In genomic region chr7:137898839-137899681, GRCh38 we compare ENCODE assay signal across 1 cellular context.
TF ChIP-seq lines count a peak whose summit lies in the region.

No MANE protein-coding gene starts in this region.

TF ChIP-seq in HepG2, 621 proteins besides CTCF, POLR2A, EP300 and RAD21 (continued from another document):
- TF ChIP-seq ZNF597 (CRISPR knock-in tag; IDR thresholded peaks at IDR 0.05) = no peak
- TF ChIP-seq HNF4G (IDR thresholded peaks at IDR 0.05; ENCODE audit: borderline replicate concordance, low read depth, low read length) = peak; percentile 89
- peak; percentile 76; the same call in 1 of the 2 replicates for TF ChIP-seq HNF4G (CRISPR knock-in tag; IDR thresholded peaks at IDR 0.05; ENCODE audit: borderline replicate concordance, low read depth)
- peak; percentile 42; the same call in 1 of the 2 replicates for TF ChIP-seq ZNF788 (CRISPR knock-in tag; IDR thresholded peaks at IDR 0.05; ENCODE audit: borderline replicate concordance)
- peak; percentile 73 for TF ChIP-seq SALL1 (CRISPR knock-in tag; IDR thresholded peaks at IDR 0.05)
- 0 out of 2 replicates have a peak, but pooled peaks have one; percentile 15 for TF ChIP-seq TBX2 (CRISPR knock-in tag; IDR thresholded peaks at IDR 0.05; ENCODE audit: borderline replicate concordance)
- no peak for TF ChIP-seq CCDC6 (CRISPR knock-in tag; IDR thresholded peaks at IDR 0.05)
- 0 out of 2 replicates have a peak, but pooled peaks have one; percentile 15 for TF ChIP-seq ARID5B (CRISPR knock-in tag; IDR thresholded peaks at IDR 0.05)
- TF ChIP-seq ZNF614 (CRISPR knock-in tag; IDR thresholded peaks at IDR 0.05; ENCODE audit: borderline replicate concordance) = peak; percentile 24; the same call in 1 of the 2 replicates
- 0 out of 2 replicates have a peak, but pooled peaks have one; percentile 21 for TF ChIP-seq SOX5 (CRISPR knock-in tag; IDR thresholded peaks at IDR 0.05; ENCODE audit: borderline replicate concordance)
- TF ChIP-seq U2AF1 (optimal IDR thresholded peaks at IDR 0.05; ENCODE audit: low read depth, low read length) = peak; percentile 74
- 0 out of 2 replicates have a peak, but pooled peaks have one; percentile 32 for TF ChIP-seq KAT8 (CRISPR knock-in tag; IDR thresholded peaks at IDR 0.05)
- no peak for TF ChIP-seq POLR2AphosphoS5 (IDR thresholded peaks at IDR 0.05; ENCODE audit: low read depth, low read length)
- no peak for TF ChIP-seq ZNF547 (CRISPR knock-in tag; IDR thresholded peaks at IDR 0.05)
- TF ChIP-seq, protein P1, sequence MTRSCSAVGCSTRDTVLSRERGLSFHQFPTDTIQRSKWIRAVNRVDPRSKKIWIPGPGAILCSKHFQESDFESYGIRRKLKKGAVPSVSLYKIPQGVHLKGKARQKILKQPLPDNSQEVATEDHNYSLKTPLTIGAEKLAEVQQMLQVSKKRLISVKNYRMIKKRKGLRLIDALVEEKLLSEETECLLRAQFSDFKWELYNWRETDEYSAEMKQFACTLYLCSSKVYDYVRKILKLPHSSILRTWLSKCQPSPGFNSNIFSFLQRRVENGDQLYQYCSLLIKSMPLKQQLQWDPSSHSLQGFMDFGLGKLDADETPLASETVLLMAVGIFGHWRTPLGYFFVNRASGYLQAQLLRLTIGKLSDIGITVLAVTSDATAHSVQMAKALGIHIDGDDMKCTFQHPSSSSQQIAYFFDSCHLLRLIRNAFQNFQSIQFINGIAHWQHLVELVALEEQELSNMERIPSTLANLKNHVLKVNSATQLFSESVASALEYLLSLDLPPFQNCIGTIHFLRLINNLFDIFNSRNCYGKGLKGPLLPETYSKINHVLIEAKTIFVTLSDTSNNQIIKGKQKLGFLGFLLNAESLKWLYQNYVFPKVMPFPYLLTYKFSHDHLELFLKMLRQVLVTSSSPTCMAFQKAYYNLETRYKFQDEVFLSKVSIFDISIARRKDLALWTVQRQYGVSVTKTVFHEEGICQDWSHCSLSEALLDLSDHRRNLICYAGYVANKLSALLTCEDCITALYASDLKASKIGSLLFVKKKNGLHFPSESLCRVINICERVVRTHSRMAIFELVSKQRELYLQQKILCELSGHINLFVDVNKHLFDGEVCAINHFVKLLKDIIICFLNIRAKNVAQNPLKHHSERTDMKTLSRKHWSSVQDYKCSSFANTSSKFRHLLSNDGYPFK (CRISPR knock-in tag; IDR thresholded peaks at IDR 0.05; ENCODE audit: borderline replicate concordance) = peak; percentile 64; the same call in 1 of the 2 replicates
- no peak for TF ChIP-seq NONO (IDR thresholded peaks at IDR 0.05)
- 0 out of 2 replicates have a peak, but pooled peaks have one; percentile 37 for TF ChIP-seq NONO (CRISPR knock-in tag; conservative IDR thresholded peaks at IDR 0.05)
- TF ChIP-seq SMC3 (IDR thresholded peaks at IDR 0.05; ENCODE audit: low read length) = peak; percentile 67
- TF ChIP-seq ZNF883 (CRISPR knock-in tag; IDR thresholded peaks at IDR 0.05; ENCODE audit: not compliant biosample characterization) = no peak
- TF ChIP-seq PRMT3 (CRISPR knock-in tag; IDR thresholded peaks at IDR 0.05; ENCODE audit: borderline replicate concordance, low read depth) = no peak
- TF ChIP-seq ZNF292 (CRISPR knock-in tag; IDR thresholded peaks at IDR 0.05; ENCODE audit: borderline replicate concordance, low read depth) = no peak
- TF ChIP-seq ZFP91 (CRISPR knock-in tag; IDR thresholded peaks at IDR 0.05; ENCODE audit: borderline replicate concordance) = peak; percentile 43; the same call in 1 of the 2 replicates
- TF ChIP-seq TEAD3 (CRISPR knock-in tag; optimal IDR thresholded peaks at IDR 0.05; ENCODE audit: borderline replicate concordance) = peak; percentile 49
- TF ChIP-seq, protein P2, sequence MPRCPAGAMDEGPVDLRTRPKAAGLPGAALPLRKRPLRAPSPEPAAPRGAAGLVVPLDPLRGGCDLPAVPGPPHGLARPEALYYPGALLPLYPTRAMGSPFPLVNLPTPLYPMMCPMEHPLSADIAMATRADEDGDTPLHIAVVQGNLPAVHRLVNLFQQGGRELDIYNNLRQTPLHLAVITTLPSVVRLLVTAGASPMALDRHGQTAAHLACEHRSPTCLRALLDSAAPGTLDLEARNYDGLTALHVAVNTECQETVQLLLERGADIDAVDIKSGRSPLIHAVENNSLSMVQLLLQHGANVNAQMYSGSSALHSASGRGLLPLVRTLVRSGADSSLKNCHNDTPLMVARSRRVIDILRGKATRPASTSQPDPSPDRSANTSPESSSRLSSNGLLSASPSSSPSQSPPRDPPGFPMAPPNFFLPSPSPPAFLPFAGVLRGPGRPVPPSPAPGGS (CRISPR knock-in tag; IDR thresholded peaks at IDR 0.05) = 0 out of 2 replicates have a peak, but pooled peaks have one; percentile 15
